ENCODE assay signal across 1 cellular context in the genomic region with DNA sequence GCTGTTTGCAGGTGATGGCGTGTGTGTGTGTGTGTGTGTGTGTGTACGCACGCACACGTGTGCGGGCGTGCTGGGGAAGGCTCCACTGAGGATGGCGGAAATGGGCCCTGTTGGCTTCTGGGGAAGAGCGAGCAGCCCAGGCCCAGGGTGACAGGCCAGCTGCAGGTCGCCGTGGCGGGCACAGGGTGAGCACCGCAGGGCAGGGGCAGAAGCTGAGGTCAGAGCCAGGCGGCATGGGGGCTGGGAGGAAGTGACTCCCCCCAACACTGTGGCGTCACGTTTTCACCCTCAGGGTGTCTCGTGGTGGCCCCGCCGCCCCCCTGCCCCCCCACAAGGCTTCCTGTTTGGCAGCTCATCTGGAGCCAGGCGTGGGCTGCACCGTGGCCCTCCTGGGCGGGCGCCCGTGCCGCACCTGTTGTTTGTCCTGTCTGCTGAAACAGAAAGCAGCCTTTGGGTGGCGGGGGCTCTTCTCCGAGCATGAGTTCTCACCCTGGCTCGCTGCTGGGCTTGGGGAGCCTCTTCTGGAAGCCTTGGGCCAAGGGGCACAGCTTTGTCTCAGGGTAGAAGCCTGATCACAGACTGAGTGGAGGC.
TF ChIP-seq lines count a peak whose summit lies in the region.

No MANE protein-coding gene starts in this region.

TF ChIP-seq in SK-N-SH, 30 proteins besides CTCF, POLR2A, EP300 and RAD21:
- TF ChIP-seq FOXJ3 (CRISPR knock-in tag; IDR thresholded peaks at IDR 0.05) (no peak), FOSL2 (IDR thresholded peaks at IDR 0.05; ENCODE audit: borderline replicate concordance, low read depth) (no peak), RCOR1 (IDR thresholded peaks at IDR 0.05; ENCODE audit: low read length) (no peak), PBX3 (IDR thresholded peaks at IDR 0.05) (no peak), FOXM1 (IDR thresholded peaks at IDR 0.05; ENCODE audit: low read depth) (no peak), SMC3 (IDR thresholded peaks at IDR 0.05; ENCODE audit: low read depth, low read length) (no peak), NRF1 (IDR thresholded peaks at IDR 0.05; ENCODE audit: low read depth, low read length) (no peak), TCF12 (IDR thresholded peaks at IDR 0.05) (no peak), ZBTB33 (IDR thresholded peaks at IDR 0.05; ENCODE audit: borderline replicate concordance, low read depth) (no peak), MXI1 (IDR thresholded peaks at IDR 0.05; ENCODE audit: low read depth, low read length) (no peak), RFX5 (IDR thresholded peaks at IDR 0.05; ENCODE audit: low read length) (no peak), CHD2 (IDR thresholded peaks at IDR 0.05; ENCODE audit: low read length, partially characterized antibody) (no peak), TEAD4 (IDR thresholded peaks at IDR 0.05; ENCODE audit: borderline replicate concordance, insufficient read depth) (no peak)
